ENCODE assay signal across 8 cellular contexts in genomic region chr4:39699676-39700409, GRCh38. TPM values are rescaled to one million over a fixed set of nuclear protein-coding genes. Genes with fewer than 3 reads are reported as not detected.
DNase-seq lines count a peak whose midpoint lies in the region; ATAC-seq, FAIRE-seq and TF ChIP-seq lines count a peak whose summit lies in the region.

No MANE protein-coding gene starts in this region.

- H3K4me3 ChIP-seq in BE2C (ENCODE audit: low read depth, low read length) = peak overlapping the region; percentile 78
- H3K4me3 ChIP-seq in HUES48 (ENCODE audit: low read depth, low read length) = peak overlapping the region; percentile 75
- peak overlapping the region; percentile 96 for H3K4me3 ChIP-seq in astrocyte (ENCODE audit: insufficient read depth, low read depth, low read length)
- H3K4me3 ChIP-seq in mesendoderm (ENCODE audit: low read length) = no peak overlapping the region

- FAIRE-seq in astrocyte (lab: Jason Lieb, UNC) = no peak

- H2AK5ac ChIP-seq in mesendoderm (ENCODE audit: low read length) = no peak overlapping the region

- no peak overlapping the region for H4K5ac ChIP-seq in mesendoderm (ENCODE audit: low read length)

- H3K56ac ChIP-seq in mesendoderm (ENCODE audit: low read length) = no peak overlapping the region

- no peak overlapping the region for H2AFZ ChIP-seq in astrocyte (ENCODE audit: low read depth, low read length)

- no CpG with 5 or more reads among the region's 4 CpGs for WGBS in mesendoderm (ENCODE audit: extremely low coverage, insufficient coverage, low lambda C conversion rate)

- no peak overlapping the region for H4K8ac ChIP-seq in mesendoderm (ENCODE audit: low read depth, low read length)

- no peaks in the 10 kb centered on the region for H3K9me3 Mint-ChIP-seq in astrocyte (ENCODE audit: unreplicated experiment)
- no peaks in the 10 kb centered on the region for H3K9me3 Mint-ChIP-seq in memory B cell

- no peak for DNase-seq in BE2C
- peak; percentile 25 for DNase-seq in astrocyte (ENCODE audit: low read depth)
- no peak for DNase-seq in memory B cell (ENCODE audit: low spot score in 2 of 2)
- no peak for DNase-seq in cerebellar nuclear complex (lab: John Stamatoyannopoulos, UW)
- DNase-seq in mesendoderm = no peak

- H3K27ac ChIP-seq in HUES48 (ENCODE audit: low read depth, low read length) (peak overlapping the region; percentile 57), astrocyte (ENCODE audit: low read depth, low read length) (peak overlapping the region; percentile 38), mesendoderm (ENCODE audit: low read depth, low read length) (no peak overlapping the region)

- H2BK120ac ChIP-seq in mesendoderm (ENCODE audit: low read depth, low read length) = no peak overlapping the region

- no peak for ATAC-seq in memory B cell (ENCODE audit: low read depth)
- ATAC-seq in GM18867 (IDR thresholded peaks at IDR 0.05; ENCODE audit: unreplicated experiment) = no peak
- no peak for ATAC-seq in GM18868 (IDR thresholded peaks at IDR 0.05; ENCODE audit: unreplicated experiment)

- H3K36me3 ChIP-seq in BE2C = peaks cover 17% of the 10 kb centered on the region
- H3K36me3 ChIP-seq in HUES48 (ENCODE audit: control insufficient read depth, insufficient read depth, low read length) = peaks cover 8% of the 10 kb centered on the region; the same call in 1 of the 2 replicates
- H3K36me3 ChIP-seq in astrocyte (ENCODE audit: insufficient read depth, low read length) = no peaks in the 10 kb centered on the region
- H3K36me3 ChIP-seq in mesendoderm (ENCODE audit: control insufficient read depth, insufficient read depth, low read length) = no peaks in the 10 kb centered on the region

- no peaks in the 10 kb centered on the region; the same call in 1 of the 2 replicates for H3K4me1 ChIP-seq in BE2C
- H3K4me1 ChIP-seq in HUES48 (ENCODE audit: control insufficient read depth, insufficient read depth, low read length) = peaks cover 20% of the 10 kb centered on the region
- peaks cover 6% of the 10 kb centered on the region for H3K4me1 ChIP-seq in astrocyte (ENCODE audit: insufficient read depth, low read length)
- no peaks in the 10 kb centered on the region for H3K4me1 ChIP-seq in mesendoderm (ENCODE audit: control insufficient read depth, low read depth, low read length)

- H3K4me1 Mint-ChIP-seq in astrocyte (ENCODE audit: low read depth, unreplicated experiment) = peaks cover 8% of the 10 kb centered on the region
- H3K4me1 Mint-ChIP-seq in memory B cell = peaks cover 23% of the 10 kb centered on the region

- no peak overlapping the region for H2BK5ac ChIP-seq in mesendoderm (ENCODE audit: low read length)

- peak overlapping the region; percentile 35 for H3K27ac Mint-ChIP-seq in astrocyte (ENCODE audit: unreplicated experiment)
- peak overlapping the region; percentile 99 for H3K27ac Mint-ChIP-seq in memory B cell

- peaks cover 58% of the 10 kb centered on the region for H4K20me1 ChIP-seq in astrocyte (ENCODE audit: insufficient read depth, low read length)

- peak overlapping the region; percentile 97 for H3K4me2 ChIP-seq in astrocyte (ENCODE audit: low read length)
- H3K4me2 ChIP-seq in mesendoderm (ENCODE audit: low read length) = no peak overlapping the region

- no peak overlapping the region for H3K4ac ChIP-seq in mesendoderm (ENCODE audit: low read depth, low read length)

- TF ChIP-seq CTCF in BE2C (IDR thresholded peaks at IDR 0.05; ENCODE audit: low read depth, low read length) = no peak
- no peak for TF ChIP-seq CTCF in astrocyte (IDR thresholded peaks at IDR 0.05; ENCODE audit: insufficient read depth, low read depth, low read length)

- no peak overlapping the region for H3K18ac ChIP-seq in mesendoderm (ENCODE audit: low read length)

- H3K9me3 ChIP-seq in BE2C = no peaks in the 10 kb centered on the region
- H3K9me3 ChIP-seq in HUES48 (ENCODE audit: control insufficient read depth, insufficient read depth, low read length) = no peaks in the 10 kb centered on the region
- no peaks in the 10 kb centered on the region for H3K9me3 ChIP-seq in astrocyte (ENCODE audit: insufficient read depth, low read depth, low read length)

- H3K9ac ChIP-seq in HUES48 (ENCODE audit: low read depth, low read length) (peak overlapping the region; percentile 16; the same call in 1 of the 2 replicates), astrocyte (ENCODE audit: low read length) (peak overlapping the region; percentile 99), mesendoderm (ENCODE audit: low read length) (no peak overlapping the region)

- H3K23ac ChIP-seq in mesendoderm (ENCODE audit: low read length) = no peak overlapping the region

- H3K79me2 ChIP-seq in astrocyte (ENCODE audit: insufficient read depth, low read length) (peaks cover 70% of the 10 kb centered on the region), mesendoderm (ENCODE audit: control insufficient read depth, insufficient read depth, low read length) (peaks cover 54% of the 10 kb centered on the region)

- H3K4me3 Mint-ChIP-seq in astrocyte (ENCODE audit: unreplicated experiment) (peak overlapping the region; percentile 99), memory B cell (peak overlapping the region; percentile 99)

- H3K27me3 ChIP-seq in BE2C (no peaks in the 10 kb centered on the region), HUES48 (ENCODE audit: control insufficient read depth, insufficient read depth, low read length) (no peaks in the 10 kb centered on the region), astrocyte (ENCODE audit: insufficient read depth, low read length) (no peaks in the 10 kb centered on the region), mesendoderm (ENCODE audit: insufficient read depth, low read length, poor library complexity) (no peaks in the 10 kb centered on the region)

- H2BK15ac ChIP-seq in mesendoderm (replicated peaks; ENCODE audit: low read depth) = no peak overlapping the region

- H3K79me1 ChIP-seq in mesendoderm (ENCODE audit: low read length) = no peaks in the 10 kb centered on the region

- no peaks in the 10 kb centered on the region for H3K36me3 Mint-ChIP-seq in astrocyte (ENCODE audit: low read depth, unreplicated experiment)
- H3K36me3 Mint-ChIP-seq in memory B cell = no peaks in the 10 kb centered on the region

- H3K27me3 Mint-ChIP-seq in astrocyte (ENCODE audit: low read depth, unreplicated experiment) (no peaks in the 10 kb centered on the region), memory B cell (no peaks in the 10 kb centered on the region)

RNA-seq across cellular contexts. Expression of gene UBE2K, which starts 1.9 kb away (rescaled TPM):
- polyA plus RNA-seq in BE2C (2012; ENCODE audit: insufficient read depth, insufficient read length, low read depth) = 119 TPM
- 130 and 134 TPM in 2 replicates for total RNA-seq in astrocyte
- polyA plus RNA-seq in mesendoderm (2013, experiment 1 of 2) = 155 TPM
- polyA plus RNA-seq in mesendoderm (2013, experiment 2 of 2) = 155 TPM
